ENCODE assay signal across 1 cellular context in the genomic region with DNA sequence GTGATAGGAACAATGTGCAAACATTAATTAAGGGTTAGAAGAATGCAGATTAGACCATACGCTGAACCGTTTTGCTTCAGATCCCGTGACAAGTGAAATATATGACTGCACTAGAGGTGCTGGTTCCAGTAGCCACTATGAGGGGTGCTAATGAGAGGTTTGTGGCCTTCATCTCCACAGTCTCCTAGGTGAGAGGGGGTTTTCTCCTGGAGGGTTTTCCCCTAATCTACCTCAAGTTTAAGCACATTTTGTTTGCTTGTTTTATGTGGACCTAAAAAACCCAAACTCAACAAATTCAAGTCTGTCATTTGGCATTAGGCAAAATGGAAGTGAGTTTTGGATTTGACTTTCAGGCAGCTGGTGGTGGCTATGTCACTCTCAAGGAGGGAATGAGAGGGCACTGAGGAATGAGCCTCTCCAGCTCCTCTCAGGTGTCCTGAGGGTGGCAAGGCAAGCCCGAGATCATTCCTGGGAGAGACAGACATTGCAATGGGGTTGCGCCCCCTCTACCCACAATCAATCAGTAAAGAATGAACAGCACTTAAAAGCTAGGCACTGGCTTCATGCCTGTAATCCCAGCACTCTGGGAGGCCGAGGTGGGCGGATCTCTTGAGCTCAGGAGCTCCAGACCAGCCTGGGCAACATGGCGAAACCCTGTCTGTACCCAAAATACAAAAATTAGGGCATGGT.
TF ChIP-seq lines count a peak whose summit lies in the region.

No MANE protein-coding gene starts in this region.

TF ChIP-seq in GM12878, 131 proteins besides CTCF, POLR2A, EP300 and RAD21 (continues in another document):
- TF ChIP-seq MTA3 (IDR thresholded peaks at IDR 0.05; ENCODE audit: borderline replicate concordance, low read length), result no peak
- no peak for TF ChIP-seq YBX1 (IDR thresholded peaks at IDR 0.05)
- no peak for TF ChIP-seq CHD2 (IDR thresholded peaks at IDR 0.05; ENCODE audit: borderline replicate concordance, low read depth, low read length)
- no peak for TF ChIP-seq ETV6 (conservative IDR thresholded peaks at IDR 0.05 in 1 of 2, IDR thresholded peaks at IDR 0.05 in 1 of 2; ENCODE audit: borderline replicate concordance in 1 of 2, low read depth in 1 of 2)
- no peak for TF ChIP-seq SMC3 (IDR thresholded peaks at IDR 0.05; ENCODE audit: borderline replicate concordance, low read length)
- no peak for TF ChIP-seq GATAD2B (conservative IDR thresholded peaks at IDR 0.05; ENCODE audit: low read depth)
- no peak for TF ChIP-seq SMAD1 (IDR thresholded peaks at IDR 0.05; ENCODE audit: low read depth, partially characterized antibody)
- TF ChIP-seq KAT2A (conservative IDR thresholded peaks at IDR 0.05; ENCODE audit: control insufficient read depth, low read depth, low read length), result no peak
- TF ChIP-seq, protein P1, sequence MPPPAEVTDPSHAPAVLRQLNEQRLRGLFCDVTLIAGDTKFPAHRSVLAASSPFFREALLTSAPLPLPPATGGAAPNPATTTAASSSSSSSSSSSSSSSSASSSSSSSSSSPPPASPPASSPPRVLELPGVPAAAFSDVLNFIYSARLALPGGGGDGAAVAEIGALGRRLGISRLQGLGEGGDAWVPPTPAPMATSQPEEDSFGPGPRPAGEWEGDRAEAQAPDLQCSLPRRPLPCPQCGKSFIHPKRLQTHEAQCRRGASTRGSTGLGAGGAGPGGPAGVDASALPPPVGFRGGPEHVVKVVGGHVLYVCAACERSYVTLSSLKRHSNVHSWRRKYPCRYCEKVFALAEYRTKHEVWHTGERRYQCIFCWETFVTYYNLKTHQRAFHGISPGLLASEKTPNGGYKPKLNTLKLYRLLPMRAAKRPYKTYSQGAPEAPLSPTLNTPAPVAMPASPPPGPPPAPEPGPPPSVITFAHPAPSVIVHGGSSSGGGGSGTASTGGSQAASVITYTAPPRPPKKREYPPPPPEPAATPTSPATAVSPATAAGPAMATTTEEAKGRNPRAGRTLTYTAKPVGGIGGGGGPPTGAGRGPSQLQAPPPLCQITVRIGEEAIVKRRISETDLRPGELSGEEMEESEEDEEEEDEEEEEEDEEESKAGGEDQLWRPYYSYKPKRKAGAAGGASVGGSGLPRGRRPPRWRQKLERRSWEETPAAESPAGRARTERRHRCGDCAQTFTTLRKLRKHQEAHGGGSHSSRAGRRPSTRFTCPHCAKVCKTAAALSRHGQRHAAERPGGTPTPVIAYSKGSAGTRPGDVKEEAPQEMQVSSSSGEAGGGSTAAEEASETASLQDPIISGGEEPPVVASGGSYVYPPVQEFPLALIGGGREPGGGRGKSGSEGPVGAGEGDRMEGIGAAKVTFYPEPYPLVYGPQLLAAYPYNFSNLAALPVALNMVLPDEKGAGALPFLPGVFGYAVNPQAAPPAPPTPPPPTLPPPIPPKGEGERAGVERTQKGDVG (CRISPR knock-in tag; IDR thresholded peaks at IDR 0.05), result no peak
- no peak for TF ChIP-seq SP1 (IDR thresholded peaks at IDR 0.05; ENCODE audit: low read depth, low read length)
- TF ChIP-seq, protein P2, sequence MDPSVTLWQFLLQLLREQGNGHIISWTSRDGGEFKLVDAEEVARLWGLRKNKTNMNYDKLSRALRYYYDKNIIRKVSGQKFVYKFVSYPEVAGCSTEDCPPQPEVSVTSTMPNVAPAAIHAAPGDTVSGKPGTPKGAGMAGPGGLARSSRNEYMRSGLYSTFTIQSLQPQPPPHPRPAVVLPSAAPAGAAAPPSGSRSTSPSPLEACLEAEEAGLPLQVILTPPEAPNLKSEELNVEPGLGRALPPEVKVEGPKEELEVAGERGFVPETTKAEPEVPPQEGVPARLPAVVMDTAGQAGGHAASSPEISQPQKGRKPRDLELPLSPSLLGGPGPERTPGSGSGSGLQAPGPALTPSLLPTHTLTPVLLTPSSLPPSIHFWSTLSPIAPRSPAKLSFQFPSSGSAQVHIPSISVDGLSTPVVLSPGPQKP (IDR thresholded peaks at IDR 0.05; ENCODE audit: low read depth, low read length), result no peak
- TF ChIP-seq ZZZ3 (IDR thresholded peaks at IDR 0.05; ENCODE audit: control insufficient read depth, insufficient read length, low read depth), result no peak
- TF ChIP-seq, protein P3, sequence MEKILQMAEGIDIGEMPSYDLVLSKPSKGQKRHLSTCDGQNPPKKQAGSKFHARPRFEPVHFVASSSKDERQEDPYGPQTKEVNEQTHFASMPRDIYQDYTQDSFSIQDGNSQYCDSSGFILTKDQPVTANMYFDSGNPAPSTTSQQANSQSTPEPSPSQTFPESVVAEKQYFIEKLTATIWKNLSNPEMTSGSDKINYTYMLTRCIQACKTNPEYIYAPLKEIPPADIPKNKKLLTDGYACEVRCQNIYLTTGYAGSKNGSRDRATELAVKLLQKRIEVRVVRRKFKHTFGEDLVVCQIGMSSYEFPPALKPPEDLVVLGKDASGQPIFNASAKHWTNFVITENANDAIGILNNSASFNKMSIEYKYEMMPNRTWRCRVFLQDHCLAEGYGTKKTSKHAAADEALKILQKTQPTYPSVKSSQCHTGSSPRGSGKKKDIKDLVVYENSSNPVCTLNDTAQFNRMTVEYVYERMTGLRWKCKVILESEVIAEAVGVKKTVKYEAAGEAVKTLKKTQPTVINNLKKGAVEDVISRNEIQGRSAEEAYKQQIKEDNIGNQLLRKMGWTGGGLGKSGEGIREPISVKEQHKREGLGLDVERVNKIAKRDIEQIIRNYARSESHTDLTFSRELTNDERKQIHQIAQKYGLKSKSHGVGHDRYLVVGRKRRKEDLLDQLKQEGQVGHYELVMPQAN (conservative IDR thresholded peaks at IDR 0.05), result no peak
- peak; percentile 24; the same call in 1 of the 2 replicates for TF ChIP-seq MXI1 (IDR thresholded peaks at IDR 0.05; ENCODE audit: low read depth, low read length)
- TF ChIP-seq, protein P4, sequence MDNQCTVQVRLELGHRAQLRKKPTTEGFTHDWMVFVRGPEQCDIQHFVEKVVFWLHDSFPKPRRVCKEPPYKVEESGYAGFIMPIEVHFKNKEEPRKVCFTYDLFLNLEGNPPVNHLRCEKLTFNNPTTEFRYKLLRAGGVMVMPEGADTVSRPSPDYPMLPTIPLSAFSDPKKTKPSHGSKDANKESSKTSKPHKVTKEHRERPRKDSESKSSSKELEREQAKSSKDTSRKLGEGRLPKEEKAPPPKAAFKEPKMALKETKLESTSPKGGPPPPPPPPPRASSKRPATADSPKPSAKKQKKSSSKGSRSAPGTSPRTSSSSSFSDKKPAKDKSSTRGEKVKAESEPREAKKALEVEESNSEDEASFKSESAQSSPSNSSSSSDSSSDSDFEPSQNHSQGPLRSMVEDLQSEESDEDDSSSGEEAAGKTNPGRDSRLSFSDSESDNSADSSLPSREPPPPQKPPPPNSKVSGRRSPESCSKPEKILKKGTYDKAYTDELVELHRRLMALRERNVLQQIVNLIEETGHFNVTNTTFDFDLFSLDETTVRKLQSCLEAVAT (IDR thresholded peaks at IDR 0.05), result no peak
- 0 out of 2 replicates have a peak, but pooled peaks have one; percentile 8 for TF ChIP-seq SMARCA5 (IDR thresholded peaks at IDR 0.05)
- TF ChIP-seq, protein P5, sequence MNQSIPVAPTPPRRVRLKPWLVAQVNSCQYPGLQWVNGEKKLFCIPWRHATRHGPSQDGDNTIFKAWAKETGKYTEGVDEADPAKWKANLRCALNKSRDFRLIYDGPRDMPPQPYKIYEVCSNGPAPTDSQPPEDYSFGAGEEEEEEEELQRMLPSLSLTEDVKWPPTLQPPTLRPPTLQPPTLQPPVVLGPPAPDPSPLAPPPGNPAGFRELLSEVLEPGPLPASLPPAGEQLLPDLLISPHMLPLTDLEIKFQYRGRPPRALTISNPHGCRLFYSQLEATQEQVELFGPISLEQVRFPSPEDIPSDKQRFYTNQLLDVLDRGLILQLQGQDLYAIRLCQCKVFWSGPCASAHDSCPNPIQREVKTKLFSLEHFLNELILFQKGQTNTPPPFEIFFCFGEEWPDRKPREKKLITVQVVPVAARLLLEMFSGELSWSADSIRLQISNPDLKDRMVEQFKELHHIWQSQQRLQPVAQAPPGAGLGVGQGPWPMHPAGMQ (IDR thresholded peaks at IDR 0.05; ENCODE audit: borderline replicate concordance), result no peak
- no peak for TF ChIP-seq ZBED1 (IDR thresholded peaks at IDR 0.05; ENCODE audit: borderline replicate concordance)
- TF ChIP-seq, protein P6, sequence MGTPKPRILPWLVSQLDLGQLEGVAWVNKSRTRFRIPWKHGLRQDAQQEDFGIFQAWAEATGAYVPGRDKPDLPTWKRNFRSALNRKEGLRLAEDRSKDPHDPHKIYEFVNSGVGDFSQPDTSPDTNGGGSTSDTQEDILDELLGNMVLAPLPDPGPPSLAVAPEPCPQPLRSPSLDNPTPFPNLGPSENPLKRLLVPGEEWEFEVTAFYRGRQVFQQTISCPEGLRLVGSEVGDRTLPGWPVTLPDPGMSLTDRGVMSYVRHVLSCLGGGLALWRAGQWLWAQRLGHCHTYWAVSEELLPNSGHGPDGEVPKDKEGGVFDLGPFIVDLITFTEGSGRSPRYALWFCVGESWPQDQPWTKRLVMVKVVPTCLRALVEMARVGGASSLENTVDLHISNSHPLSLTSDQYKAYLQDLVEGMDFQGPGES (IDR thresholded peaks at IDR 0.05), result no peak
- TF ChIP-seq SRF (IDR thresholded peaks at IDR 0.05; ENCODE audit: low read depth in 2 of 2, low read length in 2 of 2), result no peak
- TF ChIP-seq, protein P7, sequence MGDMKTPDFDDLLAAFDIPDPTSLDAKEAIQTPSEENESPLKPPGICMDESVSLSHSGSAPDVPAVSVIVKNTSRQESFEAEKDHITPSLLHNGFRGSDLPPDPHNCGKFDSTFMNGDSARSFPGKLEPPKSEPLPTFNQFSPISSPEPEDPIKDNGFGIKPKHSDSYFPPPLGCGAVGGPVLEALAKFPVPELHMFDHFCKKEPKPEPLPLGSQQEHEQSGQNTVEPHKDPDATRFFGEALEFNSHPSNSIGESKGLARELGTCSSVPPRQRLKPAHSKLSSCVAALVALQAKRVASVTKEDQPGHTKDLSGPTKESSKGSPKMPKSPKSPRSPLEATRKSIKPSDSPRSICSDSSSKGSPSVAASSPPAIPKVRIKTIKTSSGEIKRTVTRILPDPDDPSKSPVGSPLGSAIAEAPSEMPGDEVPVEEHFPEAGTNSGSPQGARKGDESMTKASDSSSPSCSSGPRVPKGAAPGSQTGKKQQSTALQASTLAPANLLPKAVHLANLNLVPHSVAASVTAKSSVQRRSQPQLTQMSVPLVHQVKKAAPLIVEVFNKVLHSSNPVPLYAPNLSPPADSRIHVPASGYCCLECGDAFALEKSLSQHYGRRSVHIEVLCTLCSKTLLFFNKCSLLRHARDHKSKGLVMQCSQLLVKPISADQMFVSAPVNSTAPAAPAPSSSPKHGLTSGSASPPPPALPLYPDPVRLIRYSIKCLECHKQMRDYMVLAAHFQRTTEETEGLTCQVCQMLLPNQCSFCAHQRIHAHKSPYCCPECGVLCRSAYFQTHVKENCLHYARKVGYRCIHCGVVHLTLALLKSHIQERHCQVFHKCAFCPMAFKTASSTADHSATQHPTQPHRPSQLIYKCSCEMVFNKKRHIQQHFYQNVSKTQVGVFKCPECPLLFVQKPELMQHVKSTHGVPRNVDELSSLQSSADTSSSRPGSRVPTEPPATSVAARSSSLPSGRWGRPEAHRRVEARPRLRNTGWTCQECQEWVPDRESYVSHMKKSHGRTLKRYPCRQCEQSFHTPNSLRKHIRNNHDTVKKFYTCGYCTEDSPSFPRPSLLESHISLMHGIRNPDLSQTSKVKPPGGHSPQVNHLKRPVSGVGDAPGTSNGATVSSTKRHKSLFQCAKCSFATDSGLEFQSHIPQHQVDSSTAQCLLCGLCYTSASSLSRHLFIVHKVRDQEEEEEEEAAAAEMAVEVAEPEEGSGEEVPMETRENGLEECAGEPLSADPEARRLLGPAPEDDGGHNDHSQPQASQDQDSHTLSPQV (IDR thresholded peaks at IDR 0.05), result no peak
- TF ChIP-seq, protein P8, sequence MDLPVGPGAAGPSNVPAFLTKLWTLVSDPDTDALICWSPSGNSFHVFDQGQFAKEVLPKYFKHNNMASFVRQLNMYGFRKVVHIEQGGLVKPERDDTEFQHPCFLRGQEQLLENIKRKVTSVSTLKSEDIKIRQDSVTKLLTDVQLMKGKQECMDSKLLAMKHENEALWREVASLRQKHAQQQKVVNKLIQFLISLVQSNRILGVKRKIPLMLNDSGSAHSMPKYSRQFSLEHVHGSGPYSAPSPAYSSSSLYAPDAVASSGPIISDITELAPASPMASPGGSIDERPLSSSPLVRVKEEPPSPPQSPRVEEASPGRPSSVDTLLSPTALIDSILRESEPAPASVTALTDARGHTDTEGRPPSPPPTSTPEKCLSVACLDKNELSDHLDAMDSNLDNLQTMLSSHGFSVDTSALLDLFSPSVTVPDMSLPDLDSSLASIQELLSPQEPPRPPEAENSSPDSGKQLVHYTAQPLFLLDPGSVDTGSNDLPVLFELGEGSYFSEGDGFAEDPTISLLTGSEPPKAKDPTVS (IDR thresholded peaks at IDR 0.05; ENCODE audit: low read depth, low read length), result no peak
- TF ChIP-seq, protein P9, sequence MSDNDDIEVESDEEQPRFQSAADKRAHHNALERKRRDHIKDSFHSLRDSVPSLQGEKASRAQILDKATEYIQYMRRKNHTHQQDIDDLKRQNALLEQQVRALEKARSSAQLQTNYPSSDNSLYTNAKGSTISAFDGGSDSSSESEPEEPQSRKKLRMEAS (IDR thresholded peaks at IDR 0.05; ENCODE audit: low read depth, low read length), result no peak
- TF ChIP-seq, protein P10, sequence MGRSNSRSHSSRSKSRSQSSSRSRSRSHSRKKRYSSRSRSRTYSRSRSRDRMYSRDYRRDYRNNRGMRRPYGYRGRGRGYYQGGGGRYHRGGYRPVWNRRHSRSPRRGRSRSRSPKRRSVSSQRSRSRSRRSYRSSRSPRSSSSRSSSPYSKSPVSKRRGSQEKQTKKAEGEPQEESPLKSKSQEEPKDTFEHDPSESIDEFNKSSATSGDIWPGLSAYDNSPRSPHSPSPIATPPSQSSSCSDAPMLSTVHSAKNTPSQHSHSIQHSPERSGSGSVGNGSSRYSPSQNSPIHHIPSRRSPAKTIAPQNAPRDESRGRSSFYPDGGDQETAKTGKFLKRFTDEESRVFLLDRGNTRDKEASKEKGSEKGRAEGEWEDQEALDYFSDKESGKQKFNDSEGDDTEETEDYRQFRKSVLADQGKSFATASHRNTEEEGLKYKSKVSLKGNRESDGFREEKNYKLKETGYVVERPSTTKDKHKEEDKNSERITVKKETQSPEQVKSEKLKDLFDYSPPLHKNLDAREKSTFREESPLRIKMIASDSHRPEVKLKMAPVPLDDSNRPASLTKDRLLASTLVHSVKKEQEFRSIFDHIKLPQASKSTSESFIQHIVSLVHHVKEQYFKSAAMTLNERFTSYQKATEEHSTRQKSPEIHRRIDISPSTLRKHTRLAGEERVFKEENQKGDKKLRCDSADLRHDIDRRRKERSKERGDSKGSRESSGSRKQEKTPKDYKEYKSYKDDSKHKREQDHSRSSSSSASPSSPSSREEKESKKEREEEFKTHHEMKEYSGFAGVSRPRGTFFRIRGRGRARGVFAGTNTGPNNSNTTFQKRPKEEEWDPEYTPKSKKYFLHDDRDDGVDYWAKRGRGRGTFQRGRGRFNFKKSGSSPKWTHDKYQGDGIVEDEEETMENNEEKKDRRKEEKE (IDR thresholded peaks at IDR 0.05), result no peak
- TF ChIP-seq, protein P11, sequence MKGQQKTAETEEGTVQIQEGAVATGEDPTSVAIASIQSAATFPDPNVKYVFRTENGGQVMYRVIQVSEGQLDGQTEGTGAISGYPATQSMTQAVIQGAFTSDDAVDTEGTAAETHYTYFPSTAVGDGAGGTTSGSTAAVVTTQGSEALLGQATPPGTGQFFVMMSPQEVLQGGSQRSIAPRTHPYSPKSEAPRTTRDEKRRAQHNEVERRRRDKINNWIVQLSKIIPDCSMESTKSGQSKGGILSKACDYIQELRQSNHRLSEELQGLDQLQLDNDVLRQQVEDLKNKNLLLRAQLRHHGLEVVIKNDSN (IDR thresholded peaks at IDR 0.05; ENCODE audit: borderline replicate concordance, extremely low read length, insufficient read depth, low read depth, low read length), result no peak
- no peak for TF ChIP-seq NR2C1 (IDR thresholded peaks at IDR 0.05)
- no peak for TF ChIP-seq HCFC1 (IDR thresholded peaks at IDR 0.05; ENCODE audit: low read length)
